Comparison of ENCODE assay signal across 16 cellular contexts in the genomic region with DNA sequence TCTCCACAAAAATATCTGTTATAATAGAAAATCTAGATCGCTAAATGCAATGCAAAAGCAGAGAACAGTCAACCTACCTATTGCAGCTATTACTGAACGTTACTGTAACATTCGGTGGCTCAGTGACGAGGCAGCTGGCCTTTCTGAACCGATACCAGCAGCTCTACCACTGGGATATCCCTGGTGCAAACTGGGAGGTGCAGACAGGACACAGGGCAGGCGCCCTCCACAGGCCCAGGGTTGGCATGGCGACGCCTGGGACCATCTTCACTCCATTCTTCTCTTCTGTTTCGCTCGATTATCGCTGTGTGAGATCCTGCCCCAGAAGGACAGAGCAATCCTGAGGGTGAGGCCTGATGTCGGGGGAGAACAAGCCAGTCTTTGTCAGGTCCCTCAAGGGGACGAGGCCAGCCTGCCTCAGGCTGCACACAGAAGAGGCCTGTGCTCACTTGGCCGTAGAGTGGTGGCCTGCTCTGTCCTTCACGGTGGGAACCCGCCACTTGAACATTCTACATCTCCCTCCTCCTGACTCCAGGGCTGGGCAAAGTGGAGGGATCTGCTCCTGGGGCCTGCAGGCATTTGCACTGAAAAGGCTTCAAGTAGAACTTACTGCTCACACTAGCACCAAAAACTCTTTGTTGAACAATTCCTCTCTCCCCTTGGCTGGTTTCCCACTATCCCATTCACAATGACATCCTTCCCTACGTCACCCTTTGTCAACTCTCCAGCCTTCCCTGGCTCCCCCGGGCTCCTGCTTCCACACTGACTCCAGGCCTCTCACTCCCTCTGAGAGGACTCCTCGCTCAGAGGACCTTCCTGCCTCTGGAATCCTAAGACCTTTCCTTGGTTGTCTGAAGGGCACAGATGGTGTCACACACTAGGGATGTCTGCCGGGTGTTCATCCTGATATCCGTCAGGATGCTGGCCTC. TPM values are rescaled to one million over a fixed set of nuclear protein-coding genes. Genes with fewer than 3 reads are reported as not detected.
DNase-seq lines count a peak whose midpoint lies in the region; TF ChIP-seq lines count a peak whose summit lies in the region.
"Had no signal": no experiment of that assay in that cellular context is flagged by ENCODE, and none has a peak within 500 bp of the region (broad histone marks: within the 10 kb centered on the region; RNA-seq: fewer than 3 reads in every experiment).

No MANE protein-coding gene starts in this region.

- no peak for TF ChIP-seq EP300 in SK-N-SH (IDR thresholded peaks at IDR 0.05; ENCODE audit: borderline replicate concordance in 1 of 2, low read depth in 1 of 2, low read length in 1 of 2)

- POLR2A ChIA-PET in A673 (lab: Charles Lee; ENCODE audit: low non-redundant PET): no interaction called here
- POLR2A ChIA-PET in HEK293T (lab: Yijun Ruan, JAX): no interaction called here
- POLR2A ChIA-PET in SK-N-SH (lab: Yijun Ruan, JAX): no interaction called here

- H3K9me3 ChIP-seq in A673 (ENCODE audit: low read depth, low read length, poor library complexity, severe bottlenecking): no peaks in the 10 kb centered on the region
- H3K9me3 ChIP-seq in OCI-LY3 (ENCODE audit: insufficient read depth, low read length): no peaks in the 10 kb centered on the region
- no peaks in the 10 kb centered on the region for H3K9me3 ChIP-seq in SK-N-SH
- H3K9me3 ChIP-seq: A549, SJSA1 had no signal

- peak overlapping the region; percentile 61 for H3K4me3 Mint-ChIP-seq in endothelial cell (ENCODE audit: unreplicated experiment)
- no peak overlapping the region for H3K4me3 Mint-ChIP-seq in activated T-helper 1 cell treated with anti-CD3 and anti-CD28 coated beads, Interleukin-12 subunit alpha, Interleukin-12 subunit beta, Interleukin-2, Interleukin-4 antibody, amounts not matched to agents 30 ng/mL and 10 ng/mL and 1 ng/mL, durations not matched to agents 14 hours and 24 hours and 36 hours
- H3K4me3 Mint-ChIP-seq: activated CD8-positive, alpha-beta memory T cell treated with anti-CD3 and anti-CD28 coated beads, Interleukin-2, amount 10 ng/mL, durations not matched to agents 7 days and 5 days; central memory CD8-positive, alpha-beta T cell had no signal

- no peak overlapping the region for H4K8ac ChIP-seq in mesendoderm (ENCODE audit: low read depth, low read length)

- no peaks in the 10 kb centered on the region for H3K79me2 ChIP-seq in OCI-LY3 (ENCODE audit: low read length)
- H3K79me2 ChIP-seq in mesendoderm (ENCODE audit: control insufficient read depth, insufficient read depth, low read length): no peaks in the 10 kb centered on the region
- no peaks in the 10 kb centered on the region for H3K79me2 ChIP-seq in SK-N-SH (ENCODE audit: insufficient read depth)
- H3K79me2 ChIP-seq: hepatocyte had no signal

- H3K9me2 ChIP-seq in SK-N-SH: no peaks in the 10 kb centered on the region

- H2BK120ac ChIP-seq in mesendoderm (ENCODE audit: low read depth, low read length): no peak overlapping the region

- H2AK5ac ChIP-seq in mesendoderm (ENCODE audit: low read length): no peak overlapping the region

- H3K36me3 ChIP-seq in A673 (ENCODE audit: insufficient read depth, low read length, poor library complexity, severe bottlenecking) (peaks cover 81% of the 10 kb centered on the region), OCI-LY3 (replicated peaks; ENCODE audit: low read depth, low read length) (peaks cover 2% of the 10 kb centered on the region), mesendoderm (ENCODE audit: control insufficient read depth, insufficient read depth, low read length) (no peaks in the 10 kb centered on the region), SK-N-SH (replicated peaks in 1 of 2; ENCODE audit: control insufficient read depth in 1 of 2, insufficient read depth in 2 of 2, low read length in 1 of 2) (no peaks in the 10 kb centered on the region)
- H3K36me3 ChIP-seq: SJSA1 had no signal

- peaks cover 73% of the 10 kb centered on the region for H3K4me1 ChIP-seq in A673 (ENCODE audit: insufficient read depth, low read length, poor library complexity, severe bottlenecking)
- peaks cover 11% of the 10 kb centered on the region for H3K4me1 ChIP-seq in OCI-LY3 (ENCODE audit: low read length)
- H3K4me1 ChIP-seq in mesendoderm (ENCODE audit: control insufficient read depth, low read depth, low read length): no peaks in the 10 kb centered on the region
- H3K4me1 ChIP-seq in SK-N-SH (ENCODE audit: control insufficient read depth in 1 of 2, insufficient read depth in 2 of 2, low read depth in 1 of 2, low read length in 1 of 2): peaks cover 0 to 6% of the 10 kb centered on the region in 2 experiments; a peak in 2 of 4 replicates
- H3K4me1 ChIP-seq: A549 had no signal

- H3K9ac ChIP-seq in OCI-LY3 (ENCODE audit: low read length) (no peak overlapping the region), mesendoderm (ENCODE audit: low read length) (no peak overlapping the region), SK-N-SH (no peak overlapping the region)

- H3K79me1 ChIP-seq in mesendoderm (ENCODE audit: low read length): no peaks in the 10 kb centered on the region

- TF ChIP-seq CTCF in A673 (conservative IDR thresholded peaks at IDR 0.05; ENCODE audit: low read depth, low read length): peak; percentile 41
- peak; percentile 11; the same call in 1 of the 2 replicates for TF ChIP-seq CTCF in OCI-LY3 (IDR thresholded peaks at IDR 0.05; ENCODE audit: low read depth, low read length)
- no peak for TF ChIP-seq CTCF in endothelial cell (IDR thresholded peaks at IDR 0.05; ENCODE audit: unreplicated experiment)
- no peak for TF ChIP-seq CTCF in SK-N-SH (IDR thresholded peaks at IDR 0.05)

- H3K27me3 ChIP-seq in A673 (replicated peaks; ENCODE audit: insufficient read depth, low read depth, low read length, poor library complexity): no peaks in the 10 kb centered on the region
- H3K27me3 ChIP-seq in OCI-LY3 (ENCODE audit: low read depth, low read length): no peaks in the 10 kb centered on the region
- H3K27me3 ChIP-seq in mesendoderm (ENCODE audit: insufficient read depth, low read length, poor library complexity): no peaks in the 10 kb centered on the region
- H3K27me3 ChIP-seq in SK-N-SH (ENCODE audit: insufficient read depth): no peaks in the 10 kb centered on the region; the same call in 1 of the 2 replicates
- H3K27me3 ChIP-seq: hepatocyte, SJSA1 had no signal

- no peak overlapping the region for H3K23ac ChIP-seq in mesendoderm (ENCODE audit: low read length)

- H4K5ac ChIP-seq in mesendoderm (ENCODE audit: low read length): no peak overlapping the region

- H3K4ac ChIP-seq in mesendoderm (ENCODE audit: low read depth, low read length): no peak overlapping the region

- H3F3A ChIP-seq in SK-N-SH (replicated peaks; ENCODE audit: insufficient read depth): no peaks in the 10 kb centered on the region

- H2BK5ac ChIP-seq in mesendoderm (ENCODE audit: low read length): no peak overlapping the region

- no peak overlapping the region for H3K4me2 ChIP-seq in OCI-LY3 (ENCODE audit: low read length)
- H3K4me2 ChIP-seq in mesendoderm (ENCODE audit: low read length): no peak overlapping the region
- no peak overlapping the region for H3K4me2 ChIP-seq in SK-N-SH
- H3K4me2 ChIP-seq: A549, hepatocyte had no signal

- peak overlapping the region; percentile 4 for H3K27ac Mint-ChIP-seq in endothelial cell (ENCODE audit: unreplicated experiment)
- H3K27ac Mint-ChIP-seq in activated T-helper 1 cell treated with anti-CD3 and anti-CD28 coated beads, Interleukin-12 subunit alpha, Interleukin-12 subunit beta, Interleukin-2, Interleukin-4 antibody, amounts not matched to agents 30 ng/mL and 10 ng/mL and 1 ng/mL, durations not matched to agents 14 hours and 24 hours and 36 hours: no peak overlapping the region
- H3K27ac Mint-ChIP-seq: activated CD8-positive, alpha-beta memory T cell treated with anti-CD3 and anti-CD28 coated beads, Interleukin-2, amount 10 ng/mL, durations not matched to agents 7 days and 5 days; activated naive CD4-positive, alpha-beta T cell treated with anti-CD3 and anti-CD28 coated beads, Interleukin-2, amount 50 U/mL, for 72 hours had no signal

- H3K36me3 Mint-ChIP-seq in endothelial cell (ENCODE audit: low read depth, unreplicated experiment): peaks cover 26% of the 10 kb centered on the region
- H3K36me3 Mint-ChIP-seq in activated T-helper 1 cell treated with anti-CD3 and anti-CD28 coated beads, Interleukin-12 subunit alpha, Interleukin-12 subunit beta, Interleukin-2, Interleukin-4 antibody, amounts not matched to agents 30 ng/mL and 10 ng/mL and 1 ng/mL, durations not matched to agents 14 hours and 24 hours and 36 hours (ENCODE audit: low read depth): no peaks in the 10 kb centered on the region
- H3K36me3 Mint-ChIP-seq: activated CD8-positive, alpha-beta memory T cell treated with anti-CD3 and anti-CD28 coated beads, Interleukin-2, amount 10 ng/mL, durations not matched to agents 7 days and 5 days had no signal

- peaks cover 35% of the 10 kb centered on the region for H3K4me1 Mint-ChIP-seq in endothelial cell (ENCODE audit: unreplicated experiment)
- no peaks in the 10 kb centered on the region for H3K4me1 Mint-ChIP-seq in activated T-helper 1 cell treated with anti-CD3 and anti-CD28 coated beads, Interleukin-12 subunit alpha, Interleukin-12 subunit beta, Interleukin-2, Interleukin-4 antibody, amounts not matched to agents 30 ng/mL and 10 ng/mL and 1 ng/mL, durations not matched to agents 14 hours and 24 hours and 36 hours (ENCODE audit: low read depth)
- H3K4me1 Mint-ChIP-seq: activated CD8-positive, alpha-beta memory T cell treated with anti-CD3 and anti-CD28 coated beads, Interleukin-2, amount 10 ng/mL, durations not matched to agents 7 days and 5 days; central memory CD8-positive, alpha-beta T cell had no signal

- H3K27ac ChIP-seq in A673 (ENCODE audit: low read depth, low read length, poor library complexity, severe bottlenecking): peak overlapping the region; percentile 79
- no peak overlapping the region for H3K27ac ChIP-seq in OCI-LY3 (ENCODE audit: low read length)
- H3K27ac ChIP-seq in mesendoderm (ENCODE audit: low read depth, low read length): no peak overlapping the region
- no peak overlapping the region for H3K27ac ChIP-seq in SK-N-SH (ENCODE audit: low read depth in 2 of 2, low read length in 1 of 2)
- H3K27ac ChIP-seq: A549, hepatocyte, SJSA1 had no signal

- no peak overlapping the region for H2BK15ac ChIP-seq in mesendoderm (replicated peaks; ENCODE audit: low read depth)

- no peak overlapping the region for H3K56ac ChIP-seq in mesendoderm (ENCODE audit: low read length)

- H3K27me3 Mint-ChIP-seq in endothelial cell (ENCODE audit: unreplicated experiment): no peaks in the 10 kb centered on the region
- H3K27me3 Mint-ChIP-seq in activated T-helper 1 cell treated with anti-CD3 and anti-CD28 coated beads, Interleukin-12 subunit alpha, Interleukin-12 subunit beta, Interleukin-2, Interleukin-4 antibody, amounts not matched to agents 30 ng/mL and 10 ng/mL and 1 ng/mL, durations not matched to agents 14 hours and 24 hours and 36 hours (ENCODE audit: insufficient read depth): no peaks in the 10 kb centered on the region

- H4K20me1 ChIP-seq in OCI-LY3 (ENCODE audit: insufficient read depth, low read length) (no peaks in the 10 kb centered on the region), SK-N-SH (ENCODE audit: insufficient read depth) (no peaks in the 10 kb centered on the region)

- H3K4me3 ChIP-seq in A673 (ENCODE audit: low read depth, low read length, poor library complexity, severe bottlenecking) (no peak overlapping the region), OCI-LY3 (ENCODE audit: low read length) (no peak overlapping the region), mesendoderm (ENCODE audit: low read length) (no peak overlapping the region), SK-N-SH (ENCODE audit: low read depth in 2 of 2, low read length in 1 of 2) (no peak overlapping the region)
- H3K4me3 ChIP-seq: A549, hepatocyte, SJSA1 had no signal

- H2AFZ ChIP-seq in OCI-LY3 (ENCODE audit: low read depth, low read length) (no peak overlapping the region), SK-N-SH (ENCODE audit: low read depth) (no peak overlapping the region)
- H2AFZ ChIP-seq: hepatocyte had no signal

- no peak for TF ChIP-seq RAD21 in SK-N-SH (IDR thresholded peaks at IDR 0.05; ENCODE audit: low read length)

- H3K9me3 Mint-ChIP-seq in endothelial cell (ENCODE audit: unreplicated experiment): no peaks in the 10 kb centered on the region
- H3K9me3 Mint-ChIP-seq in activated T-helper 1 cell treated with anti-CD3 and anti-CD28 coated beads, Interleukin-12 subunit alpha, Interleukin-12 subunit beta, Interleukin-2, Interleukin-4 antibody, amounts not matched to agents 30 ng/mL and 10 ng/mL and 1 ng/mL, durations not matched to agents 14 hours and 24 hours and 36 hours: no peaks in the 10 kb centered on the region
- H3K9me3 Mint-ChIP-seq: activated naive CD4-positive, alpha-beta T cell treated with anti-CD3 and anti-CD28 coated beads, Interleukin-2, amount 50 U/mL, for 72 hours; central memory CD8-positive, alpha-beta T cell had no signal

- no CpG with 5 or more reads among the region's 21 CpGs for WGBS in mesendoderm (ENCODE audit: extremely low coverage, insufficient coverage, low lambda C conversion rate)
- 54% methylated on average over 21 of the region's 21 CpGs for WGBS in SK-N-SH (ENCODE audit: low lambda C conversion rate)

- CTCF ChIA-PET in A673 (lab: Charles Lee) (interaction anchor here (3.4 kb wide), 1 partner anchor 141 kb away, joined by 43 read pairs; no protein-coding TSS in a partner anchor), HEK293T (lab: Yijun Ruan, JAX) (no interaction called here), SK-N-SH (lab: Yijun Ruan, JAX) (interaction anchor here (1.0 to 17.2 kb wide), 14 partner anchors 7 to 979 kb away, joined by 3 to 341 read pairs (median 12); a partner anchor contains a TSS)

- H3K18ac ChIP-seq in mesendoderm (ENCODE audit: low read length): no peak overlapping the region

- BruUV-seq in A673 (replicated peaks; lab: Mats Ljungman, UMichigan): no TSS peak

- intact Hi-C loops in A673 (cut with micrococcal nuclease; ENCODE audit: unreplicated experiment): no loop called here
- intact Hi-C loops in activated T-helper 1 cell treated with anti-CD3 and anti-CD28 coated beads, Interleukin-12 subunit alpha, Interleukin-12 subunit beta, Interleukin-2, Interleukin-4 antibody, amounts not matched to agents 30 ng/mL and 10 ng/mL and 1 ng/mL, durations not matched to agents 14 hours and 24 hours and 36 hours (cut with micrococcal nuclease): no loop called here

- DNase-seq in A673 (ENCODE audit: low spot score): no peak
- DNase-seq in endothelial cell (ENCODE audit: low spot score): no peak
- DNase-seq in mesendoderm: peak; percentile 42
- DNase-seq in DMS53 treated with DMSO at 0.1 percent for 48 hours (lab: John Stamatoyannopoulos, UW; ENCODE audit: unreplicated experiment): no peak
- no peak for DNase-seq in HEK293T (ENCODE audit: extremely low spot score)
- no peak for DNase-seq in SK-N-SH
- DNase-seq in activated T-helper 1 cell treated with anti-CD3 and anti-CD28 coated beads, Interleukin-12 subunit alpha, Interleukin-12 subunit beta, Interleukin-2, Interleukin-4 antibody, amounts not matched to agents 30 ng/mL and 10 ng/mL and 1 ng/mL, durations not matched to agents 14 hours and 24 hours and 36 hours (ENCODE audit: low spot score): no peak
- DNase-seq: activated CD8-positive, alpha-beta memory T cell treated with anti-CD3 and anti-CD28 coated beads, Interleukin-2, amount 10 ng/mL, durations not matched to agents 7 days and 5 days; erythroblast; MV-4-11 had no signal

RNA-seq across cellular contexts. Expression of a gene that starts 49.7 kb away (rescaled TPM):
- total RNA-seq in A673 (2021) (183 TPM in 2 replicates), endothelial cell (ENCODE audit: unreplicated experiment) (32.4 TPM)
- 1.4 TPM for polyA plus RNA-seq in mesendoderm (2013, experiment 1 of 2)
- 1.4 TPM for polyA plus RNA-seq in mesendoderm (2013, experiment 2 of 2)
- polyA plus RNA-seq in SK-N-SH (2012; rRNA removed): 0.08 and 0.13 TPM in 2 replicates
- 0.13 and 0.17 TPM in 2 replicates for polyA plus RNA-seq in SK-N-SH (2012; cell fraction: cytosol; rRNA removed)
- polyA plus RNA-seq in SK-N-SH (2012; cell fraction: nucleus; rRNA removed): 0.19 and 0.23 TPM in 2 replicates
- total RNA-seq in activated T-helper 1 cell treated with anti-CD3 and anti-CD28 coated beads, Interleukin-12 subunit alpha, Interleukin-12 subunit beta, Interleukin-2, Interleukin-4 antibody, amounts not matched to agents 30 ng/mL and 10 ng/mL and 1 ng/mL, durations not matched to agents 14 hours and 24 hours and 36 hours: 0.65 and 0.88 TPM in 2 replicates

Comparison
In these comparisons a context has a peak if more than half of its experiments do, and no peak if none do; other contexts are left out.
1. CTCF ChIP-seq: peak in A673 (single experiment) and OCI-LY3 (single experiment); none in endothelial cell (single experiment) and SK-N-SH (single experiment).
2. RNA of a gene that starts 49.7 kb away (total RNA-seq): 183 TPM in A673 and 32.4 TPM in endothelial cell (single experiment); 0.65 to 0.88 TPM in activated T-helper 1 cell treated with anti-CD3 and anti-CD28 coated beads, Interleukin-12 subunit alpha, Interleukin-12 subunit beta, Interleukin-2, Interleukin-4 antibody, amounts not matched to agents 30 ng/mL and 10 ng/mL and 1 ng/mL, durations not matched to agents 14 hours and 24 hours and 36 hours; every median in the first group is over 10 times any median in the second.